Comparison of ENCODE assay signal across 8 cellular contexts in the genomic region with DNA sequence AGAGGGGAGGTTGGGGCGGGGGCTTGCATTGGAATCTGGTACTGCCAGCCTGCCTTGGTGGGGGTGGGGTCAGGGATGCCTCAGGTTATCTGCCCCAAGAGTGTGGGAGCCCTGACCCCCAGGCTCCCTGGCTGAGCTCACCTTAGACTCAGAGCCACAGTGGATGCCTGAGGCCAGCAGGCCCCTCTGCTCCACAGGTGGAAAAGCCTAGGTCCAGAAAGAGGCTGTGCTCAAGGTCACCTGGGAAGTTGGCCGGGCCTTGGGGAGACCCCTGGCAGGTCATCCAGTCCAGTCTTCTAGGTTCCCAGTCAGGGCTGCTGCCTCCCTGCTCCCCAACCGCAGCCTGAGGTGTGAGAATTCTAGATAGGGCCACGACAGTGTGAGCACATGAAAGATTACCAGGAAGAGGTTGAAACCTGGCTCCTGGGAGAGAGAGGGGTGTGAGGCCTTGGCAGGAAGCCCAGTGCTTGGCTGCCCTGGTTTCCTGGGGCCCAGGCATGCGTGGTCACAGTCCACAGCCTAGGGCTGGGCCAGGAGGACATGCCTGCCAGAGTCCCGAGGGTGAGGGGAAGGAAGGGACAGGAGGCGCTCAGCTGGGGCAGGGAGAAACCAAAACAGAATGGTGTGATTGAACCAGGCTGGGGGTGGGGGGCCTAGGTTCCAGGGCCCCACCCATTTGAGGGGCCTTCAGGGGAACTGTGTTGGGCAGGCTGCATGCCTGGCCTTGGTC. TPM values are rescaled to one million over a fixed set of nuclear protein-coding genes. Genes with fewer than 3 reads are reported as not detected.
DNase-seq lines count a peak whose midpoint lies in the region; ATAC-seq and TF ChIP-seq lines count a peak whose summit lies in the region.

No MANE protein-coding gene starts in this region.

- H2AK5ac ChIP-seq in neuronal stem cell (ENCODE audit: low read depth, low read length), result peak overlapping the region; percentile 85

- H3K4me3 Mint-ChIP-seq in activated CD8-positive, alpha-beta memory T cell treated with anti-CD3 and anti-CD28 coated beads, Interleukin-2, amount 10 ng/mL, durations not matched to agents 7 days and 5 days, result no peak overlapping the region

- no peak for DNase-seq in activated CD8-positive, alpha-beta memory T cell treated with anti-CD3 and anti-CD28 coated beads, Interleukin-2, amount 10 ng/mL, durations not matched to agents 7 days and 5 days
- no peak for DNase-seq in activated CD8-positive, alpha-beta memory T cell treated with anti-CD3 and anti-CD28 coated beads for 24 hours
- peak; percentile 36 for DNase-seq in SHP77 treated with DMSO at 0.1 percent for 48 hours (lab: John Stamatoyannopoulos, UW)
- DNase-seq in esophagus muscularis mucosa (ENCODE audit: extremely low spot score), result no peak
- no peak for DNase-seq in neuronal stem cell (ENCODE audit: low spot score)
- no peak for DNase-seq in T1000 (lab: John Stamatoyannopoulos, UW)
- DNase-seq in WERI-Rb-1, result no peak

- H3K36me3 Mint-ChIP-seq in activated CD8-positive, alpha-beta memory T cell treated with anti-CD3 and anti-CD28 coated beads, Interleukin-2, amount 10 ng/mL, durations not matched to agents 7 days and 5 days, result no peaks in the 10 kb centered on the region

- intact Hi-C loops in esophagus muscularis mucosa (cut with DNase I), result no loop called here

- H2BK15ac ChIP-seq in neuronal stem cell (ENCODE audit: low read length), result peak overlapping the region; percentile 8

- H3K79me1 ChIP-seq in neuronal stem cell (ENCODE audit: low read depth, low read length), result no peaks in the 10 kb centered on the region

- H3K4me1 ChIP-seq in esophagus muscularis mucosa (peaks cover 25 to 48% (median 38%) of the 10 kb centered on the region in 4 donors), neuronal stem cell (ENCODE audit: control insufficient read depth in 2 of 2, insufficient read depth in 1 of 2, low read depth in 1 of 2, low read length in 2 of 2) (peaks cover 3 to 4% of the 10 kb centered on the region in 2 donors)

- no peak overlapping the region for H3K4me3 ChIP-seq in esophagus muscularis mucosa
- no peak overlapping the region for H3K4me3 ChIP-seq in neuronal stem cell (ENCODE audit: low read length in 2 of 2)
- no peak overlapping the region for H3K4me3 ChIP-seq in WERI-Rb-1 (ENCODE audit: low read depth, low read length)

- CTCF ChIA-PET in activated CD8-positive, alpha-beta memory T cell treated with anti-CD3 and anti-CD28 coated beads, Interleukin-2, amount 10 ng/mL, durations not matched to agents 7 days and 5 days (lab: Charles Lee), result interaction anchor here (0.9 to 6.7 kb wide), 7 partner anchors 9 to 172 kb away, joined by 3 to 29 read pairs (median 4); no protein-coding TSS in a partner anchor

- no peak overlapping the region for H2AFZ ChIP-seq in neuronal stem cell (ENCODE audit: low read length)

- no peak overlapping the region for H4K8ac ChIP-seq in neuronal stem cell (ENCODE audit: low read depth, low read length)

- peak overlapping the region; percentile 11 for H3K18ac ChIP-seq in neuronal stem cell (ENCODE audit: low read length)

- H3K4ac ChIP-seq in neuronal stem cell (ENCODE audit: low read length), result peak overlapping the region; percentile 59

- H3K9me3 ChIP-seq in esophagus muscularis mucosa (peaks cover 0 to 2% (median 0%) of the 10 kb centered on the region in 4 donors), neuronal stem cell (replicated peaks in 1 of 2; ENCODE audit: control insufficient read depth in 2 of 2, insufficient read depth in 1 of 2, low read depth in 1 of 2, low read length in 2 of 2) (no peaks in the 10 kb centered on the region), WERI-Rb-1 (ENCODE audit: severe bottlenecking) (peaks cover under 1% of the 10 kb centered on the region)

- no peaks in the 10 kb centered on the region for H3K9me3 Mint-ChIP-seq in activated CD8-positive, alpha-beta memory T cell treated with anti-CD3 and anti-CD28 coated beads, Interleukin-2, amount 10 ng/mL, durations not matched to agents 7 days and 5 days (ENCODE audit: low read depth)

- peak overlapping the region; percentile 30 to 74 (median 68) for H3K27ac ChIP-seq in esophagus muscularis mucosa (replicated peaks in 1 of 4)
- H3K27ac ChIP-seq in neuronal stem cell (replicated peaks; ENCODE audit: low read length), result no peak overlapping the region
- H3K27ac ChIP-seq in WERI-Rb-1, result no peak overlapping the region

- no peak overlapping the region for H2BK5ac ChIP-seq in neuronal stem cell (ENCODE audit: low read length)

- H3K27me3 Mint-ChIP-seq in activated CD8-positive, alpha-beta memory T cell treated with anti-CD3 and anti-CD28 coated beads, Interleukin-2, amount 10 ng/mL, durations not matched to agents 7 days and 5 days, result peaks cover 7% of the 10 kb centered on the region

- TF ChIP-seq EP300 in esophagus muscularis mucosa (IDR thresholded peaks at IDR 0.05), result no peak

- no peak overlapping the region for H3K14ac ChIP-seq in neuronal stem cell (ENCODE audit: low read length)

- no peak overlapping the region for H4K91ac ChIP-seq in neuronal stem cell (ENCODE audit: low read depth, low read length, poor library complexity)

- H3K9ac ChIP-seq in neuronal stem cell (ENCODE audit: low read depth, low read length, poor library complexity), result no peak overlapping the region

- peak overlapping the region; percentile 56 for H3K27ac Mint-ChIP-seq in activated CD8-positive, alpha-beta memory T cell treated with anti-CD3 and anti-CD28 coated beads, Interleukin-2, amount 10 ng/mL, durations not matched to agents 7 days and 5 days

- no peak overlapping the region for H2BK12ac ChIP-seq in neuronal stem cell (ENCODE audit: low read length)

- no peak overlapping the region for H2BK120ac ChIP-seq in neuronal stem cell (ENCODE audit: low read depth, low read length)

- H3K4me1 Mint-ChIP-seq in activated CD8-positive, alpha-beta memory T cell treated with anti-CD3 and anti-CD28 coated beads, Interleukin-2, amount 10 ng/mL, durations not matched to agents 7 days and 5 days, result peaks cover 11% of the 10 kb centered on the region

- peak overlapping the region; percentile 44 for H3K23ac ChIP-seq in neuronal stem cell (ENCODE audit: low read depth, low read length, poor library complexity)

- no peak for ATAC-seq in activated CD8-positive, alpha-beta memory T cell treated with anti-CD3 and anti-CD28 coated beads, Interleukin-2, amount 10 ng/mL, durations not matched to agents 7 days and 5 days
- ATAC-seq in HG03460 (IDR thresholded peaks at IDR 0.05; ENCODE audit: unreplicated experiment), result no peak

- H3K27me3 ChIP-seq in esophagus muscularis mucosa, result no peaks in the 10 kb centered on the region
- H3K27me3 ChIP-seq in neuronal stem cell (ENCODE audit: control insufficient read depth in 3 of 3, insufficient read depth in 3 of 3, low read depth in 1 of 3, low read length in 3 of 3), result peaks cover 0 to 9% (median 0%) of the 10 kb centered on the region in 3 experiments
- H3K27me3 ChIP-seq in WERI-Rb-1 (ENCODE audit: insufficient read depth, low read depth, severe bottlenecking), result no peaks in the 10 kb centered on the region

- H3K4me2 ChIP-seq in neuronal stem cell (ENCODE audit: insufficient read depth, low read length, poor library complexity, severe bottlenecking), result no peak overlapping the region

- H3K36me3 ChIP-seq in esophagus muscularis mucosa, result peaks cover 7 to 35% (median 19%) of the 10 kb centered on the region in 4 donors
- H3K36me3 ChIP-seq in neuronal stem cell (replicated peaks in 1 of 2; ENCODE audit: control insufficient read depth in 2 of 2, insufficient read depth in 2 of 2, low read length in 2 of 2), result no peaks in the 10 kb centered on the region
- H3K36me3 ChIP-seq in WERI-Rb-1, result no peaks in the 10 kb centered on the region

- 34% methylated on average over 6 of the region's 7 CpGs for WGBS in esophagus muscularis mucosa
- no CpG with 5 or more reads among the region's 7 CpGs for WGBS in neuronal stem cell (ENCODE audit: extremely low coverage in 2 of 2, insufficient read length in 2 of 2, insufficient replicate concordance in 1 of 2), 2 donors

- TF ChIP-seq POLR2A in esophagus muscularis mucosa (IDR thresholded peaks at IDR 0.05; ENCODE audit: low read depth), result no peak

- TF ChIP-seq CTCF in esophagus muscularis mucosa (IDR thresholded peaks at IDR 0.05) (no peak), WERI-Rb-1 (IDR thresholded peaks at IDR 0.05; ENCODE audit: low read depth, low read length) (no peak)

RNA-seq across cellular contexts. Expression of a gene that starts 4.9 kb away (rescaled TPM):
- total RNA-seq in activated CD8-positive, alpha-beta memory T cell treated with anti-CD3 and anti-CD28 coated beads, Interleukin-2, amount 10 ng/mL, durations not matched to agents 7 days and 5 days, result 1 to 10 TPM in 1 of 2 experiments, under 1 TPM in 1; 0.70 to 1.2 TPM
- total RNA-seq in esophagus muscularis mucosa, result 10 to 100 TPM; 15.8 to 41.0 (median 32.2) TPM
- 7.3 TPM for polyA plus RNA-seq in neuronal stem cell (2013, experiment 1 of 2)
- polyA plus RNA-seq in neuronal stem cell (2013, experiment 2 of 2), result 7.6 TPM

Comparison
In these comparisons a context has a peak if more than half of its experiments do, and no peak if none do; other contexts are left out.
1. H3K27ac ChIP-seq: peak in esophagus muscularis mucosa (4 of 4); none in neuronal stem cell (single experiment) and WERI-Rb-1 (single experiment).
2. RNA of a gene that starts 4.9 kb away (total RNA-seq): 15.8 to 41.0 TPM in esophagus muscularis mucosa; 0.70 to 1.2 TPM in activated CD8-positive, alpha-beta memory T cell treated with anti-CD3 and anti-CD28 coated beads, Interleukin-2, amount 10 ng/mL, durations not matched to agents 7 days and 5 days; every median in the first group is over 4 times any median in the second.